ENCODE assay signal across 8 cellular contexts in genomic region chr17:68290955-68291835, GRCh38. TPM values are rescaled to one million over a fixed set of nuclear protein-coding genes. Genes with fewer than 3 reads are reported as not detected.
DNase-seq lines count a peak whose midpoint lies in the region; ATAC-seq and TF ChIP-seq lines count a peak whose summit lies in the region.

Gene ARSG (plus strand): TSS chr17:68291495. CDS start chr17:68307494, 15,999 bp downstream.
Gene SLC16A6 (minus strand): TSS chr17:68291127. CDS start chr17:68278320, 12,807 bp downstream.

- ATAC-seq in right cardiac atrium, result peak; percentile 67 to 69

- TF ChIP-seq CTCF in Loucy (conservative IDR thresholded peaks at IDR 0.05; ENCODE audit: low read length), result no peak
- TF ChIP-seq CTCF in SU-DHL-6 (IDR thresholded peaks at IDR 0.05; ENCODE audit: insufficient read depth, low read length, poor library complexity, severe bottlenecking), result no peak

- WGBS in adipose tissue, 3 donors, result 0 to 2% (median 1%) methylated on average over 78 to 96 of the region's 96 CpGs
- under 1% methylated on average over 96 of the region's 96 CpGs for WGBS in right cardiac atrium

- H3K9ac ChIP-seq in Loucy (ENCODE audit: low read depth, low read length, poor library complexity, severe bottlenecking), result peak within 1 kb of the TSS; percentile 96
- H3K9ac ChIP-seq in SU-DHL-6 (ENCODE audit: low read length), result peak within 1 kb of the TSS; percentile 100

- H3K27me3 ChIP-seq in H7 (ENCODE audit: control insufficient read depth, insufficient read depth, low read length), result peaks cover 26% of the 10 kb centered on the region
- no peaks in the 10 kb centered on the region for H3K27me3 ChIP-seq in Loucy (ENCODE audit: insufficient read depth, low read length, poor library complexity, severe bottlenecking)
- no peaks in the 10 kb centered on the region for H3K27me3 ChIP-seq in SU-DHL-6 (ENCODE audit: low read length)
- H3K27me3 ChIP-seq in right cardiac atrium (ENCODE audit: control insufficient read depth, insufficient read depth), result no peaks in the 10 kb centered on the region

- intact Hi-C loops in right cardiac atrium (cut with DNase I), result no loop called here

- H3K4me3 ChIP-seq in H7 (ENCODE audit: insufficient read depth, low read depth, low read length), result peak within 1 kb of the TSS; percentile 73
- H3K4me3 ChIP-seq in Loucy (ENCODE audit: low read length, poor library complexity, severe bottlenecking), result peak within 1 kb of the TSS; percentile 75
- peak within 1 kb of the TSS; percentile 94 for H3K4me3 ChIP-seq in SU-DHL-6 (ENCODE audit: insufficient read depth, low read length, poor library complexity, severe bottlenecking)
- peak within 1 kb of the TSS; percentile 50 for H3K4me3 ChIP-seq in right cardiac atrium (ENCODE audit: low read length)

- DNase-seq in G401 (ENCODE audit: low spot score) (peak; percentile 75), H7 (peak; percentile 95), right cardiac atrium (peak; percentile 56 to 83 (median 82)), retina (peak; percentile 85), SKM-1 treated with dmso at 0.1 percent for 144 hours (lab: John Stamatoyannopoulos, UW; ENCODE audit: unreplicated experiment) (no peak)

- H3F3A ChIP-seq in Loucy (ENCODE audit: low read depth) (peaks cover 5% of the 10 kb centered on the region; the same call in 1 of the 2 replicates), SU-DHL-6 (ENCODE audit: insufficient read depth) (peaks cover 42% of the 10 kb centered on the region)

- H3K27ac ChIP-seq in SU-DHL-6 (ENCODE audit: low read depth, low read length), result peak within 1 kb of the TSS; percentile 98
- H3K27ac ChIP-seq in adipose tissue (ENCODE audit: low read depth, low read length), result peak within 1 kb of the TSS; percentile 28
- H3K27ac ChIP-seq in right cardiac atrium (ENCODE audit: low read length), result no peak within 1 kb of the TSS

- H3K4me2 ChIP-seq in Loucy (ENCODE audit: low read depth, low read length, poor library complexity, severe bottlenecking) (peak within 1 kb of the TSS; percentile 76), SU-DHL-6 (ENCODE audit: low read depth, low read length, poor library complexity, severe bottlenecking) (peak within 1 kb of the TSS; percentile 92)

- no peaks in the 10 kb centered on the region for H3K9me2 ChIP-seq in Loucy (replicated peaks; ENCODE audit: low read depth, low read length)
- no peaks in the 10 kb centered on the region for H3K9me2 ChIP-seq in SU-DHL-6 (replicated peaks; ENCODE audit: insufficient read depth, low read length)

- H2AFZ ChIP-seq in Loucy (ENCODE audit: low read length), result peak within 1 kb of the TSS; percentile 77
- peak within 1 kb of the TSS; percentile 28 for H2AFZ ChIP-seq in SU-DHL-6 (ENCODE audit: low read depth, low read length, severe bottlenecking)

- H3K79me2 ChIP-seq in Loucy (ENCODE audit: insufficient read depth, low read length) (0 out of 2 replicates have a peak, but pooled peaks cover 3% of the 10 kb centered on the region), SU-DHL-6 (ENCODE audit: insufficient read depth, low read length) (peaks cover 70% of the 10 kb centered on the region)

- H3K4me1 ChIP-seq in Loucy (ENCODE audit: insufficient read depth, low read length, poor library complexity, severe bottlenecking) (peaks cover 27% of the 10 kb centered on the region), right cardiac atrium (ENCODE audit: control insufficient read depth, insufficient read depth, low read length) (peaks cover 4% of the 10 kb centered on the region)

- H3K9me3 ChIP-seq in Loucy (ENCODE audit: insufficient read depth, low read depth, low read length), result no peaks in the 10 kb centered on the region
- no peaks in the 10 kb centered on the region for H3K9me3 ChIP-seq in SU-DHL-6 (ENCODE audit: insufficient read depth, low read length)
- H3K9me3 ChIP-seq in right cardiac atrium (ENCODE audit: control insufficient read depth, low read length), result no peaks in the 10 kb centered on the region

- no peaks in the 10 kb centered on the region for H4K20me1 ChIP-seq in Loucy (ENCODE audit: insufficient read depth, low read length, poor library complexity, severe bottlenecking)
- no peaks in the 10 kb centered on the region for H4K20me1 ChIP-seq in SU-DHL-6 (ENCODE audit: low read depth, low read length)

- H3K36me3 ChIP-seq in H7 (replicated peaks; ENCODE audit: control insufficient read depth, insufficient read depth, low read length) (no peaks in the 10 kb centered on the region), Loucy (ENCODE audit: insufficient read depth, low read length) (no peaks in the 10 kb centered on the region), SU-DHL-6 (ENCODE audit: low read length) (peaks cover 3% of the 10 kb centered on the region; the same call in 1 of the 2 replicates)

- in situ Hi-C loops in G401 (cut with HindIII; ENCODE audit: low sequenced_read_pairs), result no loop called here

RNA-seq across cellular contexts. Expression of gene ARSG, which starts in this region (rescaled TPM):
- 4.3 and 17.3 TPM in 2 replicates for total RNA-seq in G401 (2014; rRNA removed; shearing (Covaris generic))
- total RNA-seq in H7 (2014; rRNA removed; shearing (Covaris generic)), result 15.7 and 18.8 TPM in 2 replicates
- polyA plus RNA-seq in adipose tissue (1 to 10 TPM; 1.0 to 2.3 (median 1.3) TPM), right cardiac atrium (2.8 TPM)
- 1 to 10 TPM; 4.7 to 9.3 (median 6.8) TPM for total RNA-seq in right cardiac atrium

RNA-seq across cellular contexts. Expression of gene SLC16A6, which starts in this region (rescaled TPM):
- 0.31 and 0.37 TPM in 2 replicates for total RNA-seq in G401 (2014; rRNA removed; shearing (Covaris generic))
- 0.15 and 0.28 TPM in 2 replicates for total RNA-seq in H7 (2014; rRNA removed; shearing (Covaris generic))
- polyA plus RNA-seq in adipose tissue, result 1 to 10 TPM in 1 of 3 donors, under 1 TPM in 2; 0.18 to 1.1 (median 0.56) TPM
- under 1 TPM; 0.21 to 0.86 (median 0.41) TPM for total RNA-seq in right cardiac atrium
- polyA plus RNA-seq in right cardiac atrium, result 0.23 TPM
